In genomic region chr22:25555506-25556060, GRCh38 we compare ENCODE assay signal across 25 cellular contexts.
"Had no signal": no experiment of that assay in that cellular context is flagged by ENCODE, and none has a peak within 500 bp of the region (broad histone marks: within the 10 kb centered on the region; RNA-seq: fewer than 3 reads in every experiment).

No MANE protein-coding gene starts in this region.

- H3K27ac Mint-ChIP-seq: activated naive CD4-positive, alpha-beta T cell treated with anti-CD3 and anti-CD28 coated beads for 36 hours; activated naive CD8-positive, alpha-beta T cell treated with anti-CD3 and anti-CD28 coated beads for 36 hours; natural killer cell treated with Interleukin-12 subunit alpha and Interleukin-12 subunit beta and Interleukin-15 and Interleukin-18, amount 100 ng/mL, for 72 hours; T-cell; T-helper 2 cell treated with Interferon-gamma antibody and Interleukin-4, amounts not matched to agents 5 μg/mL and 100 μg/mL, for 36 hours had no signal

- H3K36me3 ChIP-seq: adrenal gland, upper lobe of left lung had no signal

- H3K4me1 ChIP-seq: adrenal gland had no signal

- H3K27me3 ChIP-seq: adrenal gland, upper lobe of left lung had no signal

- H3K4me3 ChIP-seq: adrenal gland, upper lobe of left lung had no signal

- H3K4me1 Mint-ChIP-seq: activated naive CD8-positive, alpha-beta T cell treated with anti-CD3 and anti-CD28 coated beads for 36 hours; T-cell had no signal

- H3K4me3 Mint-ChIP-seq: activated naive CD4-positive, alpha-beta T cell treated with anti-CD3 and anti-CD28 coated beads for 36 hours; activated naive CD8-positive, alpha-beta T cell treated with anti-CD3 and anti-CD28 coated beads for 36 hours; natural killer cell treated with Interleukin-12 subunit alpha and Interleukin-12 subunit beta and Interleukin-15 and Interleukin-18, amount 100 ng/mL, for 72 hours; T-cell; T-helper 2 cell treated with Interferon-gamma antibody and Interleukin-4, amounts not matched to agents 5 μg/mL and 100 μg/mL, for 36 hours had no signal

- H3K9me3 Mint-ChIP-seq: activated naive CD4-positive, alpha-beta T cell treated with anti-CD3 and anti-CD28 coated beads for 36 hours; activated naive CD8-positive, alpha-beta T cell treated with anti-CD3 and anti-CD28 coated beads for 36 hours; natural killer cell treated with Interleukin-12 subunit alpha and Interleukin-12 subunit beta and Interleukin-15 and Interleukin-18, amount 100 ng/mL, for 72 hours; T-helper 2 cell treated with Interferon-gamma antibody and Interleukin-4, amounts not matched to agents 5 μg/mL and 100 μg/mL, for 36 hours had no signal

- FAIRE-seq: endothelial cell of umbilical vein, keratinocyte, small intestine had no signal

- H3K9me3 ChIP-seq: adrenal gland, upper lobe of left lung had no signal

- DNase-seq: activated CD4-positive, alpha-beta T cell treated with anti-CD3 and anti-CD28 coated beads for 4 hours; activated CD4-positive, alpha-beta T cell treated with anti-CD3 and anti-CD28 coated beads, Interleukin-2, amount 50 U/mL, for 48 hours; activated CD8-positive, alpha-beta memory T cell treated with anti-CD3 and anti-CD28 coated beads for 24 hours; activated effector memory CD4-positive, alpha-beta T cell treated with Interleukin-2 at 50 U/mL for 16 hours; activated naive CD4-positive, alpha-beta T cell treated with anti-CD3 and anti-CD28 coated beads for 36 hours; activated naive CD8-positive, alpha-beta T cell treated with anti-CD3 and anti-CD28 coated beads for 36 hours; adrenal gland; aorta; caudate nucleus; cortex of kidney; head of caudate nucleus; hippocampal formation; left cardiac atrium; mammary epithelial cell; midbrain; small intestine; stimulated activated CD4-positive, alpha-beta T cell treated with anti-CD3 and anti-CD28 coated beads, Interleukin-4, amount 100 ng/mL, for 24 hours; stimulated activated naive CD4-positive, alpha-beta T cell; T-cell; upper lobe of left lung had no signal

- H3K27ac ChIP-seq: adrenal gland, upper lobe of left lung had no signal

- H3K36me3 Mint-ChIP-seq: activated naive CD8-positive, alpha-beta T cell treated with anti-CD3 and anti-CD28 coated beads for 36 hours; natural killer cell treated with Interleukin-12 subunit alpha and Interleukin-12 subunit beta and Interleukin-15 and Interleukin-18, amount 100 ng/mL, for 72 hours; T-cell had no signal

- H3K27me3 Mint-ChIP-seq: activated naive CD8-positive, alpha-beta T cell treated with anti-CD3 and anti-CD28 coated beads for 36 hours had no signal

- ATAC-seq: natural killer cell treated with Interleukin-12 subunit alpha and Interleukin-12 subunit beta and Interleukin-15 and Interleukin-18, amount 100 ng/mL, for 72 hours; sciatic nerve; T-cell had no signal
